10 cellular contexts compared by ENCODE assay signal in genomic region chr12:56084958-56085543, GRCh38. TPM values are rescaled to one million over a fixed set of nuclear protein-coding genes. Genes with fewer than 3 reads are reported as not detected.
DNase-seq lines count a peak whose midpoint lies in the region; ATAC-seq lines count a peak whose summit lies in the region.
"Had no signal": no experiment of that assay in that cellular context is flagged by ENCODE, and none has a peak within 500 bp of the region (broad histone marks: within the 10 kb centered on the region; RNA-seq: fewer than 3 reads in every experiment).

No MANE protein-coding gene starts in this region.

- H3K9me3 Mint-ChIP-seq in activated T-cell treated with anti-CD3 and anti-CD28 coated beads, Interleukin-2, amount 50 U/mL, for 4 hours, result no peaks in the 10 kb centered on the region
- H3K9me3 Mint-ChIP-seq: naive B cell; stimulated activated naive CD8-positive, alpha-beta T cell treated with anti-CD3 and anti-CD28 coated beads, Interleukin-15, Interleukin-2, amounts not matched to agents 100 ng/mL and 50 ng/mL, for 24 hours had no signal

- H3K36me3 Mint-ChIP-seq in activated T-cell treated with anti-CD3 and anti-CD28 coated beads, Interleukin-2, amount 50 U/mL, for 4 hours (ENCODE audit: insufficient read depth), result no peaks in the 10 kb centered on the region
- H3K36me3 Mint-ChIP-seq: naive B cell had no signal

- peaks cover 18% of the 10 kb centered on the region for H3K27me3 Mint-ChIP-seq in activated T-cell treated with anti-CD3 and anti-CD28 coated beads, Interleukin-2, amount 50 U/mL, for 4 hours (ENCODE audit: low read depth)

- no peak for ATAC-seq in activated T-cell treated with anti-CD3 and anti-CD28 coated beads, Interleukin-2, amount 50 U/mL, for 4 hours
- ATAC-seq in HG03565 (IDR thresholded peaks at IDR 0.05; ENCODE audit: unreplicated experiment), result no peak

- peaks cover 6% of the 10 kb centered on the region for H3K4me1 Mint-ChIP-seq in activated T-cell treated with anti-CD3 and anti-CD28 coated beads, Interleukin-2, amount 50 U/mL, for 4 hours (ENCODE audit: low read depth)

- DNase-seq in activated T-cell treated with anti-CD3 and anti-CD28 coated beads for 48 hours (ENCODE audit: low read depth), result peak; percentile 14
- no peak for DNase-seq in activated T-cell treated with anti-CD3 and anti-CD28 coated beads, Interleukin-2, amount 50 U/mL, for 4 hours
- DNase-seq in NCI-H69 (lab: John Stamatoyannopoulos, UW), result peak; percentile 57
- DNase-seq in cerebellar cortex (ENCODE audit: low spot score), result peak; percentile 55
- peak; percentile 67 for DNase-seq in stimulated activated CD8-positive, alpha-beta memory T cell treated with anti-CD3 and anti-CD28 coated beads, Interleukin-4, amount 100 ng/mL, for 48 hours
- DNase-seq in cortex of kidney (lab: John Stamatoyannopoulos, UW), result no peak
- DNase-seq in midbrain (lab: John Stamatoyannopoulos, UW), result no peak
- DNase-seq: naive B cell had no signal

- no peak overlapping the region for H3K4me3 Mint-ChIP-seq in activated T-cell treated with anti-CD3 and anti-CD28 coated beads, Interleukin-2, amount 50 U/mL, for 4 hours
- H3K4me3 Mint-ChIP-seq: naive B cell; stimulated activated naive CD8-positive, alpha-beta T cell treated with anti-CD3 and anti-CD28 coated beads, Interleukin-15, Interleukin-2, amounts not matched to agents 100 ng/mL and 50 ng/mL, for 24 hours had no signal

RNA-seq across cellular contexts. Expression of gene ERBB3, which starts 5.1 kb away (rescaled TPM):
- total RNA-seq in activated T-cell treated with anti-CD3 and anti-CD28 coated beads, Interleukin-2, amount 50 U/mL, for 4 hours, result 1 to 10 TPM in 1 of 3 donors, under 1 TPM in 2; 0.48 to 1.6 (median 0.63) TPM

RNA-seq across cellular contexts. Expression of gene PA2G4, which starts 19.3 kb away (rescaled TPM):
- total RNA-seq in activated T-cell treated with anti-CD3 and anti-CD28 coated beads, Interleukin-2, amount 50 U/mL, for 4 hours, result 100 to 1,000 TPM; 538 to 590 (median 573) TPM

RNA-seq across cellular contexts. Expression of gene RPL41, which starts 31.4 kb away (rescaled TPM):
- total RNA-seq in activated T-cell treated with anti-CD3 and anti-CD28 coated beads, Interleukin-2, amount 50 U/mL, for 4 hours, result 1,000 to 10,000 TPM; 3,827 to 4,080 (median 3,837) TPM

RNA-seq across cellular contexts. Expression of gene ZC3H10, which starts 33.0 kb away (rescaled TPM):
- total RNA-seq in activated T-cell treated with anti-CD3 and anti-CD28 coated beads, Interleukin-2, amount 50 U/mL, for 4 hours, result 1 to 10 TPM; 7.4 to 8.3 (median 8.2) TPM

RNA-seq across cellular contexts. Expression of gene ESYT1, which starts 43.0 kb away (rescaled TPM):
- total RNA-seq in activated T-cell treated with anti-CD3 and anti-CD28 coated beads, Interleukin-2, amount 50 U/mL, for 4 hours, result 100 to 1,000 TPM in 2 of 3 donors, 10 to 100 TPM in 1; 95.9 to 113 (median 106) TPM

Comparison
In these comparisons a context has a peak if more than half of its experiments do, and no peak if none do; other contexts are left out.
1. DNase-seq: peak in activated T-cell treated with anti-CD3 and anti-CD28 coated beads for 48 hours (single experiment), NCI-H69 (single experiment), cerebellar cortex (single experiment) and stimulated activated CD8-positive, alpha-beta memory T cell treated with anti-CD3 and anti-CD28 coated beads, Interleukin-4, amount 100 ng/mL, for 48 hours (single experiment); none in activated T-cell treated with anti-CD3 and anti-CD28 coated beads, Interleukin-2, amount 50 U/mL, for 4 hours (single experiment), cortex of kidney (single experiment) and midbrain (single experiment).